In genomic region chr7:57305192-57305748, GRCh38 we compare ENCODE assay signal across 13 cellular contexts.
DNase-seq lines count a peak whose midpoint lies in the region; ATAC-seq, FAIRE-seq and TF ChIP-seq lines count a peak whose summit lies in the region.
"Had no signal": no experiment of that assay in that cellular context is flagged by ENCODE, and none has a peak within 500 bp of the region (broad histone marks: within the 10 kb centered on the region; RNA-seq: fewer than 3 reads in every experiment).

No MANE protein-coding gene starts in this region.

- no peaks in the 10 kb centered on the region for H3K27me3 ChIP-seq in PC-9 (ENCODE audit: insufficient read depth, low read depth)

- no peaks in the 10 kb centered on the region for H3K4me1 ChIP-seq in PC-9 (replicated peaks; ENCODE audit: insufficient read depth)

- POLR2A ChIA-PET in PC-9 (lab: Charles Lee; ENCODE audit: unreplicated experiment): no interaction called here

- no peaks in the 10 kb centered on the region for H3K79me2 ChIP-seq in PC-9 (ENCODE audit: low read depth)

- H2AFZ ChIP-seq in PC-9: no peak overlapping the region

- no peaks in the 10 kb centered on the region for H3K9me2 ChIP-seq in PC-9 (ENCODE audit: insufficient read depth)

- ATAC-seq in HG03025 (IDR thresholded peaks at IDR 0.05; ENCODE audit: low FRiP score, unreplicated experiment) (no peak), GM19397 (IDR thresholded peaks at IDR 0.05; ENCODE audit: unreplicated experiment) (no peak)
- ATAC-seq: activated CD4-positive, CD25-positive, alpha-beta regulatory T cell treated with anti-CD3 and anti-CD28 coated beads, Interleukin-2, amount 50 U/mL, for 24 hours; left colon had no signal

- H3K4me3 ChIP-seq in PC-9: no peak overlapping the region

- TF ChIP-seq CTCF in 22Rv1 (IDR thresholded peaks at IDR 0.05) (peak; percentile 81), PC-9 (conservative IDR thresholded peaks at IDR 0.05) (peak; percentile 72)

- DNase-seq in GM12892 (ENCODE audit: insufficient read length): no peak
- peak in 1 of 2 experiments; percentile 2 for DNase-seq in PC-9
- peak; percentile 1 for DNase-seq in globus pallidus (ENCODE audit: low spot score)
- DNase-seq in GM12891 (ENCODE audit: insufficient read length, low spot score): no peak
- no peak for DNase-seq in pons (ENCODE audit: low spot score)
- DNase-seq: activated effector memory CD4-positive, alpha-beta T cell treated with anti-CD3 and anti-CD28 coated beads, Interleukin-2, amount 50 U/mL, for 16 hours; left colon; NCI-H1436 treated with DMSO at 0.1 percent for 48 hours; stimulated activated CD4-positive, alpha-beta T cell treated with anti-CD3 and anti-CD28 coated beads, Interleukin-1b, Interleukin-23, amount 100 ng/mL, for 48 hours had no signal

- H3K27ac ChIP-seq in 22Rv1 (no peak overlapping the region), PC-9 (no peak overlapping the region)

- H3K9me3 ChIP-seq in PC-9 (ENCODE audit: insufficient read depth, low read depth): no peaks in the 10 kb centered on the region; the same call in 1 of the 2 replicates

- intact Hi-C loops in PC-9 (cut with micrococcal nuclease; ENCODE audit: unreplicated experiment): no loop called here

- FAIRE-seq in GM12892 (lab: Jason Lieb, UNC) (peak; percentile 88), GM12891 (lab: Jason Lieb, UNC) (no peak)

- no peaks in the 10 kb centered on the region for H3K36me3 ChIP-seq in PC-9 (ENCODE audit: low read depth)

- BruUV-seq in PC-9 (replicated peaks; lab: Mats Ljungman, UMichigan): no TSS peak

- no peaks in the 10 kb centered on the region for H4K20me1 ChIP-seq in PC-9 (ENCODE audit: insufficient read depth)

- H3K4me2 ChIP-seq in PC-9: no peak overlapping the region

- CTCF ChIA-PET in PC-9 (lab: Charles Lee): no interaction called here

- TF ChIP-seq POLR2A in GM12892 (IDR thresholded peaks at IDR 0.05; ENCODE audit: low read depth, low read length): no peak
- TF ChIP-seq POLR2A in GM12891 (IDR thresholded peaks at IDR 0.05; ENCODE audit: low read depth, low read length): no peak

- H3F3A ChIP-seq in PC-9 (ENCODE audit: insufficient read depth, low read depth): no peaks in the 10 kb centered on the region

TF ChIP-seq in GM12891, 5 proteins besides CTCF, POLR2A, EP300 and RAD21:
- TF ChIP-seq POLR2AphosphoS5 (IDR thresholded peaks at IDR 0.05; ENCODE audit: low read depth, low read length) (no peak), TAF1 (IDR thresholded peaks at IDR 0.05; ENCODE audit: low read depth, low read length) (no peak), SPI1 (IDR thresholded peaks at IDR 0.05; ENCODE audit: low read depth, low read length) (no peak), PAX5 (IDR thresholded peaks at IDR 0.05; ENCODE audit: insufficient read depth, low read length, severe bottlenecking) (no peak), POU2F2 (IDR thresholded peaks at IDR 0.05; ENCODE audit: low read depth, low read length) (no peak)
